8 cellular contexts compared by ENCODE assay signal in genomic region chr10:101986277-101986971, GRCh38.
DNase-seq lines count a peak whose midpoint lies in the region; ATAC-seq, FAIRE-seq and TF ChIP-seq lines count a peak whose summit lies in the region.

No MANE protein-coding gene starts in this region.

- H2AFZ ChIP-seq in osteoblast (ENCODE audit: low read length), result no peak overlapping the region

- POLR2A ChIA-PET in activated naive CD8-positive, alpha-beta T cell treated with anti-CD3 and anti-CD28 coated beads, Interleukin-2, amount 10 ng/mL, durations not matched to agents 7 days and 5 days (lab: Charles Lee), result no interaction called here

- peak overlapping the region; percentile 2 for H3K27ac Mint-ChIP-seq in activated naive CD8-positive, alpha-beta T cell treated with anti-CD3 and anti-CD28 coated beads, Interleukin-2, amount 10 ng/mL, durations not matched to agents 7 days and 5 days

- DNase-seq in GM12891 (ENCODE audit: insufficient read length, low spot score) (no peak), Kasumi-1 (lab: John Stamatoyannopoulos, UW) (peak; percentile 68 to 77), SJCRH30 (no peak), coronary artery (ENCODE audit: low spot score) (no peak), osteoblast (ENCODE audit: insufficient read length, low spot score, missing footprints) (no peak)
- no peak for DNase-seq in activated naive CD8-positive, alpha-beta T cell treated with anti-CD3 and anti-CD28 coated beads, Interleukin-2, amount 10 ng/mL, durations not matched to agents 7 days and 5 days
- DNase-seq in stimulated activated CD4-positive, alpha-beta T cell treated with anti-CD3 and anti-CD28 coated beads, Interleukin-4, amount 100 ng/mL, for 4 hours, result no peak

- no peak for ATAC-seq in activated naive CD8-positive, alpha-beta T cell treated with anti-CD3 and anti-CD28 coated beads, Interleukin-2, amount 10 ng/mL, durations not matched to agents 7 days and 5 days (ENCODE audit: low read depth)

- no peak for TF ChIP-seq CTCF in coronary artery (IDR thresholded peaks at IDR 0.05)
- no peak for TF ChIP-seq CTCF in osteoblast (IDR thresholded peaks at IDR 0.05; ENCODE audit: extremely low read depth, low read depth, low read length)

- no peak for TF ChIP-seq POLR2A in GM12891 (IDR thresholded peaks at IDR 0.05; ENCODE audit: low read depth, low read length)

- H3K79me2 ChIP-seq in osteoblast (ENCODE audit: insufficient read depth, low read length), result no peaks in the 10 kb centered on the region

- H3K9me3 Mint-ChIP-seq in activated naive CD8-positive, alpha-beta T cell treated with anti-CD3 and anti-CD28 coated beads, Interleukin-2, amount 10 ng/mL, durations not matched to agents 7 days and 5 days, result no peaks in the 10 kb centered on the region

- no peaks in the 10 kb centered on the region for H3K4me1 Mint-ChIP-seq in activated naive CD8-positive, alpha-beta T cell treated with anti-CD3 and anti-CD28 coated beads, Interleukin-2, amount 10 ng/mL, durations not matched to agents 7 days and 5 days

- no peaks in the 10 kb centered on the region for H4K20me1 ChIP-seq in osteoblast (ENCODE audit: insufficient read depth, low read length)

- H3K27me3 ChIP-seq in muscle layer of duodenum (ENCODE audit: low read depth, low read length) (no peaks in the 10 kb centered on the region), SJCRH30 (no peaks in the 10 kb centered on the region), osteoblast (ENCODE audit: insufficient read depth, low read length) (no peaks in the 10 kb centered on the region)

- no peaks in the 10 kb centered on the region for H3K27me3 Mint-ChIP-seq in activated naive CD8-positive, alpha-beta T cell treated with anti-CD3 and anti-CD28 coated beads, Interleukin-2, amount 10 ng/mL, durations not matched to agents 7 days and 5 days

- peak; percentile 84 for FAIRE-seq in GM12891 (lab: Jason Lieb, UNC)

- H3K4me3 ChIP-seq in muscle layer of duodenum (ENCODE audit: low read depth in 1 of 2, low read length in 2 of 2) (no peak overlapping the region), SJCRH30 (no peak overlapping the region), coronary artery (no peak overlapping the region), osteoblast (ENCODE audit: insufficient read depth, low read length) (no peak overlapping the region)

- H3K9me3 ChIP-seq in muscle layer of duodenum (ENCODE audit: control insufficient read depth in 1 of 2, low read length in 2 of 2), result no peaks in the 10 kb centered on the region
- no peaks in the 10 kb centered on the region; the same call in 1 of the 2 replicates for H3K9me3 ChIP-seq in SJCRH30 (replicated peaks)
- H3K9me3 ChIP-seq in osteoblast (ENCODE audit: low read depth, low read length), result no peaks in the 10 kb centered on the region

- H3K36me3 Mint-ChIP-seq in activated naive CD8-positive, alpha-beta T cell treated with anti-CD3 and anti-CD28 coated beads, Interleukin-2, amount 10 ng/mL, durations not matched to agents 7 days and 5 days, result peaks cover 15% of the 10 kb centered on the region

- H3K36me3 ChIP-seq in muscle layer of duodenum (ENCODE audit: control insufficient read depth in 1 of 2, insufficient read depth in 2 of 2, low read length in 2 of 2) (peaks cover 20 to 59% of the 10 kb centered on the region in 2 donors), SJCRH30 (peaks cover 32% of the 10 kb centered on the region), osteoblast (ENCODE audit: insufficient read depth, low read length) (peaks cover 29% of the 10 kb centered on the region)

- H3K4me1 ChIP-seq in muscle layer of duodenum (ENCODE audit: control insufficient read depth in 1 of 2, insufficient read depth in 2 of 2, low read length in 2 of 2) (peaks cover 0 to 3% of the 10 kb centered on the region in 2 donors), SJCRH30 (no peaks in the 10 kb centered on the region), osteoblast (ENCODE audit: insufficient read depth, low read length) (no peaks in the 10 kb centered on the region)

- peak overlapping the region; percentile 34 for H3K27ac ChIP-seq in muscle layer of duodenum (ENCODE audit: low read length)
- H3K27ac ChIP-seq in SJCRH30, result no peak overlapping the region
- H3K27ac ChIP-seq in coronary artery, result no peak overlapping the region
- no peak overlapping the region for H3K27ac ChIP-seq in osteoblast (ENCODE audit: low read depth, low read length)

- H3K4me2 ChIP-seq in osteoblast (ENCODE audit: insufficient read depth, low read length), result no peak overlapping the region

- no peak overlapping the region for H3K4me3 Mint-ChIP-seq in activated naive CD8-positive, alpha-beta T cell treated with anti-CD3 and anti-CD28 coated beads, Interleukin-2, amount 10 ng/mL, durations not matched to agents 7 days and 5 days

TF ChIP-seq in GM12891, 5 proteins besides CTCF, POLR2A, EP300 and RAD21:
- TF ChIP-seq POU2F2 (IDR thresholded peaks at IDR 0.05; ENCODE audit: low read depth, low read length) (no peak), TAF1 (IDR thresholded peaks at IDR 0.05; ENCODE audit: low read depth, low read length) (no peak), PAX5 (IDR thresholded peaks at IDR 0.05; ENCODE audit: insufficient read depth, low read length, severe bottlenecking) (no peak), SPI1 (IDR thresholded peaks at IDR 0.05; ENCODE audit: low read depth, low read length) (peak; percentile 55), POLR2AphosphoS5 (IDR thresholded peaks at IDR 0.05; ENCODE audit: low read depth, low read length) (no peak)
TF ChIP-seq in GM12891: peak in this region for 1.

Comparison
In these comparisons a context has a peak if more than half of its experiments do, and no peak if none do; other contexts are left out.
1. DNase-seq: peak in Kasumi-1 (2 of 2); none in GM12891 (single experiment), activated naive CD8-positive, alpha-beta T cell treated with anti-CD3 and anti-CD28 coated beads, Interleukin-2, amount 10 ng/mL, durations not matched to agents 7 days and 5 days (single experiment), SJCRH30 (0 of 2), stimulated activated CD4-positive, alpha-beta T cell treated with anti-CD3 and anti-CD28 coated beads, Interleukin-4, amount 100 ng/mL, for 4 hours (0 of 2), coronary artery (single experiment) and osteoblast (single experiment).